ENCODE assay signal across 8 cellular contexts in the genomic region with DNA sequence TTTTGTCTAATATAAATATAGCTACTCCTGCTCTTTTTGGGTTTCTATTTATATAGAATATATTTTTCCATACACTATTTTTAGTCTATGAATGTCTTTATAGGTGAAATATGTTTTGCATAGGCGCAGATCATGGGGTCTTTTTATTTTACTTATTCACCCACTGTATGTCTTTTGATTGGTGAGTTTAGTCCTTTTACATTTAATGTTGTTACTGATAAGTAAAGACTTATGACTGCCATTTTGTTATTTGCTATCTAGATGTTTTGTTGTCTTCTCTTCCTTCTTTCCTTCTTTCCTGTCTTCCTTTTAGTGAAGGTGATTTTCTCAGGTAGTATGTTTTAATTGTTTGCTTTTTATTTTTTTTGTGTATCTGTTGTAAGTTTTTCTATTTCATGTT.
"Had no signal": no experiment of that assay in that cellular context is flagged by ENCODE, and none has a peak within 500 bp of the region (broad histone marks: within the 10 kb centered on the region; RNA-seq: fewer than 3 reads in every experiment).

No MANE protein-coding gene starts in this region.

- H3K4me3 ChIP-seq: GM12878 had no signal

- DNase-seq: GDM1, GF-D8 had no signal

- FAIRE-seq: G401.6, GM12878, GM12891, GM12892, GM18507, GM19239 had no signal

- ATAC-seq: GM12878 had no signal
